ENCODE assay signal across 12 cellular contexts in genomic region chr1:184191181-184191601, GRCh38.
DNase-seq lines count a peak whose midpoint lies in the region; ATAC-seq and TF ChIP-seq lines count a peak whose summit lies in the region.
"Had no signal": no experiment of that assay in that cellular context is flagged by ENCODE, and none has a peak within 500 bp of the region (broad histone marks: within the 10 kb centered on the region; RNA-seq: fewer than 3 reads in every experiment).

No MANE protein-coding gene starts in this region.

- no peaks in the 10 kb centered on the region for H3K36me3 ChIP-seq in prostate gland
- H3K36me3 ChIP-seq: tibial nerve had no signal

- no peak for TF ChIP-seq CTCF in prostate gland (IDR thresholded peaks at IDR 0.05)

- intact Hi-C loops in left ventricle myocardium superior (cut with micrococcal nuclease) (no loop called here), prostate gland (cut with DNase I) (no loop called here)

- DNase-seq in ELF-1 (ENCODE audit: low read depth, low spot score) (peak; percentile 27), left ventricle myocardium superior (peak; percentile 69), prostate gland (ENCODE audit: low spot score) (peak; percentile 11), NCI-H774 (lab: John Stamatoyannopoulos, UW) (no peak)
- DNase-seq in stimulated activated naive CD8-positive, alpha-beta T cell treated with anti-CD3 and anti-CD28 coated beads, Interleukin-15, amount 100 ng/mL, for 72 hours: no peak
- no peak for DNase-seq in activated CD8-positive, alpha-beta memory T cell treated with anti-CD3 and anti-CD28 coated beads, Interleukin-2, amount 10 ng/mL, durations not matched to agents 7 days and 5 days
- DNase-seq: NCI-H526 treated with DMSO at 0.1 percent for 48 hours; stimulated activated CD4-positive, alpha-beta T cell treated with anti-CD3 and anti-CD28 coated beads, Interleukin-4, amount 100 ng/mL, for 4 hours; T1000 had no signal

- no peak for TF ChIP-seq POLR2A in prostate gland (IDR thresholded peaks at IDR 0.05)

- H3K4me1 ChIP-seq in prostate gland (replicated peaks): no peaks in the 10 kb centered on the region

- CTCF ChIA-PET in activated CD8-positive, alpha-beta memory T cell treated with anti-CD3 and anti-CD28 coated beads, Interleukin-2, amount 10 ng/mL, durations not matched to agents 7 days and 5 days (lab: Charles Lee): no interaction called here

- no peaks in the 10 kb centered on the region for H3K27me3 ChIP-seq in prostate gland (replicated peaks; ENCODE audit: insufficient read depth)
- H3K27me3 ChIP-seq: tibial nerve had no signal

- H3K4me3 ChIP-seq in prostate gland: no peak overlapping the region
- H3K4me3 ChIP-seq: tibial nerve had no signal

- H3K27me3 Mint-ChIP-seq in stimulated activated naive CD8-positive, alpha-beta T cell treated with anti-CD3 and anti-CD28 coated beads, Interleukin-15, amount 100 ng/mL, for 72 hours: peaks cover 25% of the 10 kb centered on the region
- H3K27me3 Mint-ChIP-seq in activated CD8-positive, alpha-beta memory T cell treated with anti-CD3 and anti-CD28 coated beads, Interleukin-2, amount 10 ng/mL, durations not matched to agents 7 days and 5 days: peaks cover 31% of the 10 kb centered on the region

- H3K4me1 Mint-ChIP-seq in stimulated activated naive CD8-positive, alpha-beta T cell treated with anti-CD3 and anti-CD28 coated beads, Interleukin-15, amount 100 ng/mL, for 72 hours: no peaks in the 10 kb centered on the region
- H3K4me1 Mint-ChIP-seq in activated CD8-positive, alpha-beta memory T cell treated with anti-CD3 and anti-CD28 coated beads, Interleukin-2, amount 10 ng/mL, durations not matched to agents 7 days and 5 days: no peaks in the 10 kb centered on the region

- H3K4me3 Mint-ChIP-seq in stimulated activated naive CD8-positive, alpha-beta T cell treated with anti-CD3 and anti-CD28 coated beads, Interleukin-15, amount 100 ng/mL, for 72 hours: no peak overlapping the region
- no peak overlapping the region for H3K4me3 Mint-ChIP-seq in activated CD8-positive, alpha-beta memory T cell treated with anti-CD3 and anti-CD28 coated beads, Interleukin-2, amount 10 ng/mL, durations not matched to agents 7 days and 5 days

- H3K36me3 Mint-ChIP-seq in activated CD8-positive, alpha-beta memory T cell treated with anti-CD3 and anti-CD28 coated beads, Interleukin-2, amount 10 ng/mL, durations not matched to agents 7 days and 5 days: no peaks in the 10 kb centered on the region

- peak overlapping the region; percentile 60 for H3K27ac ChIP-seq in angular gyrus (ENCODE audit: low read depth, low read length)
- H3K27ac ChIP-seq in prostate gland: no peak overlapping the region
- H3K27ac ChIP-seq: tibial nerve had no signal

- WGBS in prostate gland: 18% methylated on average over 11 of the region's 11 CpGs

- peak; percentile 73 for ATAC-seq in left ventricle myocardium superior
- no peak for ATAC-seq in GM18517 (IDR thresholded peaks at IDR 0.05; ENCODE audit: unreplicated experiment)
- ATAC-seq in stimulated activated naive CD8-positive, alpha-beta T cell treated with anti-CD3 and anti-CD28 coated beads, Interleukin-15, amount 100 ng/mL, for 72 hours: no peak
- no peak for ATAC-seq in activated CD8-positive, alpha-beta memory T cell treated with anti-CD3 and anti-CD28 coated beads, Interleukin-2, amount 10 ng/mL, durations not matched to agents 7 days and 5 days

- H3K27ac Mint-ChIP-seq in stimulated activated naive CD8-positive, alpha-beta T cell treated with anti-CD3 and anti-CD28 coated beads, Interleukin-15, amount 100 ng/mL, for 72 hours: no peak overlapping the region
- H3K27ac Mint-ChIP-seq in activated CD8-positive, alpha-beta memory T cell treated with anti-CD3 and anti-CD28 coated beads, Interleukin-2, amount 10 ng/mL, durations not matched to agents 7 days and 5 days: no peak overlapping the region

- no peaks in the 10 kb centered on the region for H3K9me3 ChIP-seq in prostate gland

- no peaks in the 10 kb centered on the region for H3K9me3 Mint-ChIP-seq in stimulated activated naive CD8-positive, alpha-beta T cell treated with anti-CD3 and anti-CD28 coated beads, Interleukin-15, amount 100 ng/mL, for 72 hours
- H3K9me3 Mint-ChIP-seq in activated CD8-positive, alpha-beta memory T cell treated with anti-CD3 and anti-CD28 coated beads, Interleukin-2, amount 10 ng/mL, durations not matched to agents 7 days and 5 days (ENCODE audit: low read depth): no peaks in the 10 kb centered on the region

Comparison
In these comparisons a context has a peak if more than half of its experiments do, and no peak if none do; other contexts are left out.
1. DNase-seq: peak in ELF-1 (single experiment), left ventricle myocardium superior (single experiment) and prostate gland (single experiment); none in NCI-H774 (single experiment), stimulated activated naive CD8-positive, alpha-beta T cell treated with anti-CD3 and anti-CD28 coated beads, Interleukin-15, amount 100 ng/mL, for 72 hours (0 of 2) and activated CD8-positive, alpha-beta memory T cell treated with anti-CD3 and anti-CD28 coated beads, Interleukin-2, amount 10 ng/mL, durations not matched to agents 7 days and 5 days (single experiment).